In genomic region chr6:160455484-160456213, GRCh38 we compare ENCODE assay signal across 8 cellular contexts.
DNase-seq lines count a peak whose midpoint lies in the region; ATAC-seq and TF ChIP-seq lines count a peak whose summit lies in the region.

No MANE protein-coding gene starts in this region.

- peaks cover 0 to 5% (median 0%) of the 10 kb centered on the region in 7 donors for H3K9me3 Mint-ChIP-seq in naive B cell

- peaks cover 8 to 35% (median 21%) of the 10 kb centered on the region in 3 donors for H3K4me1 Mint-ChIP-seq in naive B cell

- H3K36me3 Mint-ChIP-seq in naive B cell = no peaks in the 10 kb centered on the region

- peak; percentile 57 for DNase-seq in 8988T
- peak; percentile 15 for DNase-seq in NCI-H748 treated with DMSO at 0.1 percent for 48 hours (lab: John Stamatoyannopoulos, UW)
- peak; percentile 23 for DNase-seq in activated CD8-positive, alpha-beta memory T cell treated with anti-CD3 and anti-CD28 coated beads, Interleukin-2, amount 50 U/mL, for 1 hour (ENCODE audit: extremely low read depth)
- no peak for DNase-seq in epithelial cell of proximal tubule (ENCODE audit: low read depth)
- DNase-seq in naive B cell = peak; percentile 57
- DNase-seq in stimulated activated CD8-positive, alpha-beta memory T cell treated with anti-CD3 and anti-CD28 coated beads, Interleukin-7, amount 100 ng/mL, for 48 hours (ENCODE audit: extremely low read depth in 1 of 2, low read depth in 1 of 2) = peak; percentile 29 to 34

- peaks cover 0 to 23% (median 11%) of the 10 kb centered on the region in 3 donors for H3K27me3 Mint-ChIP-seq in naive B cell

- no peak overlapping the region for H3K4me3 Mint-ChIP-seq in naive B cell

- H3K27ac Mint-ChIP-seq in naive B cell = no peak overlapping the region

- peak; percentile 81 for TF ChIP-seq CTCF in GM12875 (IDR thresholded peaks at IDR 0.05; ENCODE audit: borderline replicate concordance, insufficient read depth, low read depth, low read length)
- peak; percentile 94 for TF ChIP-seq CTCF in epithelial cell of proximal tubule (conservative IDR thresholded peaks at IDR 0.05; ENCODE audit: low read depth, low read length)

- H3K4me3 ChIP-seq in GM12875 (ENCODE audit: low read depth, low read length) = no peak overlapping the region
- no peak overlapping the region for H3K4me3 ChIP-seq in epithelial cell of proximal tubule (ENCODE audit: low read depth, low read length)

- ATAC-seq in HG02981 (IDR thresholded peaks at IDR 0.05; ENCODE audit: unreplicated experiment) (peak; percentile 76), naive B cell (ENCODE audit: low read depth in 2 of 2) (peak; percentile 51 to 75)
